8 cellular contexts compared by ENCODE assay signal in the genomic region with DNA sequence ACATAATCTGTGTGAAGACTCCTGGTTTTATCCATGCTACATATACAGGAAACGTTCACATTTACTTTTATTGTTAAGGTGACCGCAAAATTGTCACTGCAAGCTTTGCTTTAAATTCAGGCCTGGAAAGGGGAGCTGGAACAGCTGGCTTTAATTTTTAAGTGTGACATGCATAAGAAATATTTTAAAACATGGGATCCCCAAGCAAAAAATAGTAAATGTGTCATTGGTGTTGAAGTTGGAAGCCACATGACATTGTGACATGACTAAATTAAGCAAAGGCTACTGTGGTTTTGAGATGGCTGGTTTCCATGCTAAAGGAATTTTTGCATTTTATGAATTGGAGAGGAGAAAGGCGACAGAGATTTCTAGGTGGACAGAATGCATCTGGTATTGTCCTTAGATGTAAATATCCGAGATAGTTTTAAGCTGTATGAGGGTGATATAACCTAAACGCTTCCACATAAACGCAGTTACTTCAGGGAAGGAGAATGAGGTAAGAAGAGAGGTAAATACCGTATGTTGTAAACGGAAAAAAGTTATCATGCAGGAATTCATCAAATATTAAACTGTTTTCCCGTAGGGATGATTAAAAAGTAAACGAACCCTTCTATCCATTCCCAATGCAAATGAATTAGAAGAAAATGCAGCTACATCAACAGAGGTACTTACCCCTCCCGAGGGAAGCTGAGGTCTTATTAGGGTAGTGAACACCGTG. TPM values are rescaled to one million over a fixed set of nuclear protein-coding genes. Genes with fewer than 3 reads are reported as not detected.
DNase-seq lines count a peak whose midpoint lies in the region; FAIRE-seq and TF ChIP-seq lines count a peak whose summit lies in the region.

No MANE protein-coding gene starts in this region.

- peaks cover 33% of the 10 kb centered on the region for H3K79me2 ChIP-seq in fibroblast of lung (ENCODE audit: control insufficient read depth, insufficient read depth, low read length)

- CTCF ChIA-PET in RWPE1 (lab: Yijun Ruan, JAX) = interaction anchor here (0.5 to 0.7 kb wide), 3 partner anchors 35 to 454 kb away, joined by 3 to 5 read pairs (median 4); no protein-coding TSS in a partner anchor

- no peak for TF ChIP-seq CTCF in GM12865 (IDR thresholded peaks at IDR 0.05; ENCODE audit: insufficient read depth, low read depth, low read length, missing control alignments)
- no peak for TF ChIP-seq CTCF in RWPE1 (conservative IDR thresholded peaks at IDR 0.05; ENCODE audit: low read depth)
- no peak for TF ChIP-seq CTCF in fibroblast of lung (conservative IDR thresholded peaks at IDR 0.05 in 1 of 2, IDR thresholded peaks at IDR 0.05 in 1 of 2; ENCODE audit: low read depth in 1 of 2, low read length in 2 of 2)
- no peak for TF ChIP-seq CTCF in retinal pigment epithelial cell (conservative IDR thresholded peaks at IDR 0.05; ENCODE audit: low read depth, low read length)

- H3K9ac ChIP-seq in fibroblast of lung (ENCODE audit: insufficient read depth, low read length) = peak overlapping the region; percentile 81

- POLR2A ChIA-PET in RWPE1 (lab: Yijun Ruan, JAX; ENCODE audit: low non-redundant PET) = no interaction called here

- no peaks in the 10 kb centered on the region for H3K27me3 ChIP-seq in fibroblast of lung (ENCODE audit: control insufficient read depth, insufficient read depth, low read length)

- H3K4me3 ChIP-seq in GM12865 (ENCODE audit: low read depth, low read length) (peak overlapping the region; percentile 89), fibroblast of lung (replicated peaks in 1 of 4; ENCODE audit: control extremely low read depth in 1 of 4, insufficient read depth in 1 of 4, low read depth in 3 of 4, low read length in 4 of 4) (peak overlapping the region; percentile 65 to 95 (median 84)), retinal pigment epithelial cell (ENCODE audit: low read length) (peak overlapping the region; percentile 79)

- DNase-seq in GM12865 (ENCODE audit: low read depth) (no peak), RWPE1 (ENCODE audit: low spot score) (no peak), fibroblast of lung (ENCODE audit: low read depth in 2 of 2) (peak; percentile 29 to 41), retinal pigment epithelial cell (ENCODE audit: low read depth) (no peak), NCI-H510A (lab: John Stamatoyannopoulos, UW) (no peak), RCC 7860 (ENCODE audit: low spot score) (no peak), LoVo (ENCODE audit: low spot score) (no peak)
- no peak for DNase-seq in stimulated activated CD4-positive, alpha-beta T cell treated with anti-CD3 and anti-CD28 coated beads, Interleukin-1b, Interleukin-23, amount 100 ng/mL, for 48 hours

- no peaks in the 10 kb centered on the region for H3K36me3 ChIP-seq in fibroblast of lung (ENCODE audit: control insufficient read depth, insufficient read depth, low read length)

- H3K9me3 ChIP-seq in fibroblast of lung (ENCODE audit: control insufficient read depth, insufficient read depth, low read depth, low read length) = no peaks in the 10 kb centered on the region

- FAIRE-seq in RCC 7860 (lab: Jason Lieb, UNC) = no peak

- H3K4me1 ChIP-seq in fibroblast of lung (ENCODE audit: control insufficient read depth, extremely low read depth, insufficient read depth, low read length) = peaks cover 7% of the 10 kb centered on the region

- H3K27ac ChIP-seq in RWPE1 (peak overlapping the region; percentile 96), fibroblast of lung (ENCODE audit: insufficient read depth, low read length) (peak overlapping the region; percentile 82)

- H2AFZ ChIP-seq in fibroblast of lung (ENCODE audit: low read length) = peak overlapping the region; percentile 89

- no peaks in the 10 kb centered on the region for H4K20me1 ChIP-seq in fibroblast of lung (ENCODE audit: control insufficient read depth, extremely low read depth, insufficient read depth, low read length)

- peak overlapping the region; percentile 89 for H3K4me2 ChIP-seq in fibroblast of lung (ENCODE audit: extremely low read depth, insufficient read depth, low read length)

RNA-seq across cellular contexts. Expression of a gene that starts 0.9 kb away (rescaled TPM):
- 32.6 and 44.3 TPM in 2 replicates for total RNA-seq in fibroblast of lung
- polyA plus RNA-seq in fibroblast of lung = 38.9 and 63.4 TPM in 2 replicates
- 40.6 and 52.5 TPM in 2 replicates for polyA plus RNA-seq in fibroblast of lung (2012)
- 6.1 and 6.2 TPM in 2 replicates for polyA minus RNA-seq in fibroblast of lung (ENCODE audit: low replicate concordance)

RNA-seq across cellular contexts. Expression of a gene that starts 12.1 kb away (rescaled TPM):
- 7.7 and 13.0 TPM in 2 replicates for total RNA-seq in fibroblast of lung
- 15.2 and 22.3 TPM in 2 replicates for polyA plus RNA-seq in fibroblast of lung
- 12.4 and 15.8 TPM in 2 replicates for polyA plus RNA-seq in fibroblast of lung (2012)
- 45.3 and 60.0 TPM in 2 replicates for polyA minus RNA-seq in fibroblast of lung (ENCODE audit: low replicate concordance)

RNA-seq across cellular contexts. Expression of a gene that starts 42.3 kb away (rescaled TPM):
- total RNA-seq in fibroblast of lung = 57.5 and 87.2 TPM in 2 replicates
- polyA plus RNA-seq in fibroblast of lung = 42.9 and 70.9 TPM in 2 replicates
- polyA plus RNA-seq in fibroblast of lung (2012) = 27.1 and 29.6 TPM in 2 replicates
- 73.5 and 141 TPM in 2 replicates for polyA minus RNA-seq in fibroblast of lung (ENCODE audit: low replicate concordance)

Comparison
In these comparisons a context has a peak if more than half of its experiments do, and no peak if none do; other contexts are left out.
1. DNase-seq: peak in fibroblast of lung (2 of 2); none in GM12865 (single experiment), RWPE1 (single experiment), retinal pigment epithelial cell (single experiment), NCI-H510A (single experiment), stimulated activated CD4-positive, alpha-beta T cell treated with anti-CD3 and anti-CD28 coated beads, Interleukin-1b, Interleukin-23, amount 100 ng/mL, for 48 hours (single experiment), RCC 7860 (single experiment) and LoVo (single experiment).
2. Peak in every context shown above with its lines, with median percentiles within 50 percentile points of each other: H3K4me3 ChIP-seq.